In the genomic region with DNA sequence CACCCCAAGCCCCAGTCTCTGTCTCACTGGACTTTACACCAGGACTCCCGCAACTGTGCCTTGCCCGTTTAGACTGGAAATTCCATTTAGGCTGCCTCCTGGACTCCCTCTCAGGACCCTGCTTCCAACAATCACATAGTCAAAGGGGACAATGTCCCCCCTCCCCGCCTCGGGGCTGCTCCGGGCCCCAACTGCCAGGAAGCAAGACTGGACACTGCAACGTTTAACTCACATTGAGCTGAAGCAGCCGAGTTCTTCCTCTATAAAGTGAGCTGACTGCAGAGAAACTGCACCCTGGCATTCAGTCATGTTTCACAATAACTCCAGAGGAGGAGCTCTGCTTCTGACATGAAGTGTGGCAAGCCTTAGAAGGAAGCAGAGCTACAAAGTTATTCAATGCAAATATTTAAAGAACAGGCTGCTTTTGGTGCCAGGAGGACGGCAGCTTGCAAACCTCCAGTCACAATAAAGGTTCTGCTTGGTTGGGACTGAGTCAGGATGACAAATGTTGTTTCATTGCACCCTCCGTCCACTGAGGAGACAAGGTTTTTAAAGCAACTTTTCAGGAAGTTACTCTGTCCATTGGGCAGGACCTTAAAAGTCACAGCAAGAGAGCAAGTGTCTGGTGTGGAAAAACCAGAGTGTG, we compare ENCODE assay signal across 8 cellular contexts. TPM values are rescaled to one million over a fixed set of nuclear protein-coding genes. Genes with fewer than 3 reads are reported as not detected.
DNase-seq lines count a peak whose midpoint lies in the region; ATAC-seq, FAIRE-seq and TF ChIP-seq lines count a peak whose summit lies in the region.

No MANE protein-coding gene starts in this region.

- no peaks in the 10 kb centered on the region for H3K27me3 ChIP-seq in K562 (ENCODE audit: control insufficient read depth in 2 of 2, insufficient read depth in 2 of 2, low read length in 2 of 2)

- peak; percentile 52; the same call in 1 of the 2 replicates for TF ChIP-seq EP300 in Ishikawa (IDR thresholded peaks at IDR 0.05; ENCODE audit: borderline replicate concordance)
- no peak for TF ChIP-seq EP300 in K562 (IDR thresholded peaks at IDR 0.05; ENCODE audit: low read length)

- POLR2A ChIA-PET in AG04449 (lab: Yijun Ruan, JAX), result interaction anchor here (0.7 to 1.1 kb wide), 5 partner anchors 9 to 61 kb away, joined by 3 to 9 read pairs (median 4); a partner anchor contains a TSS
- POLR2A ChIA-PET in K562 (lab: Yijun Ruan, JAX), result no interaction called here

- in situ Hi-C loops in K562 (cut with MboI), result no loop called here

- peaks cover 62% of the 10 kb centered on the region for H3K4me1 Mint-ChIP-seq in activated T-cell treated with anti-CD3 and anti-CD28 coated beads, Interleukin-2, amount 50 U/mL, for 24 hours (ENCODE audit: low read depth)

- no peaks in the 10 kb centered on the region; the same call in 2 of the 3 replicates for H3K36me3 ChIP-seq in K562 (ENCODE audit: control insufficient read depth, insufficient read depth, low read length)
- H3K36me3 ChIP-seq in kidney (ENCODE audit: control insufficient read depth in 1 of 2, insufficient read depth in 2 of 2, low read length in 2 of 2), result no peaks in the 10 kb centered on the region

- H3K4me3 ChIP-seq in AG04449 (ENCODE audit: low read depth, low read length), result peak overlapping the region; percentile 43
- no peak overlapping the region for H3K4me3 ChIP-seq in K562
- peak overlapping the region in 1 of 2 donors; percentile 2 for H3K4me3 ChIP-seq in kidney (ENCODE audit: low read length in 2 of 2)

- no peaks in the 10 kb centered on the region for H3K9me3 ChIP-seq in K562 (replicated peaks; ENCODE audit: control insufficient read depth, insufficient read depth, low read depth, low read length)
- no peaks in the 10 kb centered on the region for H3K9me3 ChIP-seq in kidney (ENCODE audit: control insufficient read depth in 1 of 2, low read length in 2 of 2)

- H3K36me3 Mint-ChIP-seq in activated T-cell treated with anti-CD3 and anti-CD28 coated beads, Interleukin-2, amount 50 U/mL, for 24 hours (ENCODE audit: low read depth), result peaks cover 12% of the 10 kb centered on the region

- H2AFZ ChIP-seq in K562 (ENCODE audit: low read depth, low read length), result no peak overlapping the region

- H3K4me1 ChIP-seq in K562 (replicated peaks in 1 of 2; ENCODE audit: control insufficient read depth in 2 of 2, insufficient read depth in 2 of 2, low read length in 2 of 2) (peaks cover 6 to 8% of the 10 kb centered on the region in 2 experiments; a peak in 4 of 5 replicates), kidney (ENCODE audit: control insufficient read depth in 1 of 2, insufficient read depth in 1 of 2, low read depth in 1 of 2, low read length in 2 of 2) (peaks cover 16 to 31% of the 10 kb centered on the region in 2 donors)

- WGBS in K562 (ENCODE audit: insufficient coverage, low coverage, missing lambda C conversion rate), result 68% methylated on average over 8 of the region's 9 CpGs

- peaks cover 58% of the 10 kb centered on the region for H3K79me2 ChIP-seq in K562 (ENCODE audit: control insufficient read depth, insufficient read depth, low read length)

- H3K27ac ChIP-seq in K562 (ENCODE audit: extremely low read depth, low read depth, low read length) (no peak overlapping the region), kidney (ENCODE audit: low read depth in 2 of 2, low read length in 2 of 2) (peak overlapping the region; percentile 30 to 92)

- H3K9me1 ChIP-seq in K562 (ENCODE audit: control insufficient read depth, insufficient read depth, low read length), result no peaks in the 10 kb centered on the region

- TF ChIP-seq CTCF in AG04449 (IDR thresholded peaks at IDR 0.05; ENCODE audit: insufficient read depth, low read length, missing control alignments), result no peak
- no peak for TF ChIP-seq CTCF in K562 (IDR thresholded peaks at IDR 0.05 in 2 of 3, conservative IDR thresholded peaks at IDR 0.05 in 1 of 3; ENCODE audit: insufficient read depth in 2 of 3, low read depth in 1 of 3, low read length in 3 of 3)
- no peak for TF ChIP-seq CTCF in kidney (IDR thresholded peaks at IDR 0.05; ENCODE audit: borderline replicate concordance, extremely low read depth, insufficient read depth)

- H3K9me3 Mint-ChIP-seq in activated T-cell treated with anti-CD3 and anti-CD28 coated beads, Interleukin-2, amount 50 U/mL, for 24 hours, result no peaks in the 10 kb centered on the region

- H4K20me1 ChIP-seq in K562 (replicated peaks; ENCODE audit: control insufficient read depth, insufficient read depth, low read length), result peaks cover 8% of the 10 kb centered on the region

- H3K4me3 Mint-ChIP-seq in activated T-cell treated with anti-CD3 and anti-CD28 coated beads, Interleukin-2, amount 50 U/mL, for 24 hours, result no peak overlapping the region

- H3K9ac ChIP-seq in K562 (ENCODE audit: insufficient read depth in 1 of 2, low read depth in 2 of 2, low read length in 2 of 2), result no peak overlapping the region; a peak in 1 of 4 replicates
- peak overlapping the region in 1 of 2 donors; percentile 40 for H3K9ac ChIP-seq in kidney (ENCODE audit: low read length in 2 of 2)

- TF ChIP-seq RAD21 in Ishikawa (IDR thresholded peaks at IDR 0.05; ENCODE audit: low read depth) (peak; percentile 24), K562 (CRISPR knock-in tag; conservative IDR thresholded peaks at IDR 0.05 in 1 of 2, IDR thresholded peaks at IDR 0.05 in 1 of 2) (no peak)

- FAIRE-seq in K562 (lab: Jason Lieb, UNC) (peak; percentile 37), kidney (lab: Jason Lieb, UNC) (peak; percentile 25)

- H3K27ac Mint-ChIP-seq in activated T-cell treated with anti-CD3 and anti-CD28 coated beads, Interleukin-2, amount 50 U/mL, for 24 hours, result no peak overlapping the region

- DNase-seq in AG04449 (ENCODE audit: low read depth, low spot score) (peak; percentile 81), K562 (ENCODE audit: extremely low read depth in 1 of 4, low spot score in 3 of 4) (no peak), kidney (peak; percentile 81), stromal cell of bone marrow (ENCODE audit: low read depth) (peak; percentile 86), NCI-H1092 treated with DMSO at 0.1 percent for 48 hours (lab: John Stamatoyannopoulos, UW) (no peak)
- no peak for DNase-seq in activated T-cell treated with anti-CD3 and anti-CD28 coated beads, Interleukin-2, amount 50 U/mL, for 24 hours

- H3K27me3 Mint-ChIP-seq in activated T-cell treated with anti-CD3 and anti-CD28 coated beads, Interleukin-2, amount 50 U/mL, for 24 hours, result no peaks in the 10 kb centered on the region

- TF ChIP-seq POLR2A in K562 (conservative IDR thresholded peaks at IDR 0.05), result no peak

- ATAC-seq in K562 (no peak), HG03039 (IDR thresholded peaks at IDR 0.05; ENCODE audit: unreplicated experiment) (no peak)

- CTCF ChIA-PET in AG04449 (lab: Yijun Ruan, JAX) (interaction anchor here (1.0 to 1.5 kb wide), 4 partner anchors 10 to 193 kb away, joined by 3 to 5 read pairs (median 3); no protein-coding TSS in a partner anchor), K562 (lab: Yijun Ruan, JAX; ENCODE audit: low intra/inter-chr PET ratio) (no interaction called here)

- no peak overlapping the region for H3K4me2 ChIP-seq in K562 (ENCODE audit: insufficient read depth, low read length)

- BruUV-seq in K562 (replicated peaks; lab: Mats Ljungman, UMichigan), result no TSS peak

- intact Hi-C loops in K562 (cut with micrococcal nuclease), result no loop called here
- intact Hi-C loops in kidney (cut with DNase I), result no loop called here

TF ChIP-seq in Ishikawa, 13 proteins besides CTCF, POLR2A, EP300 and RAD21 (continues in another document):
- no peak for TF ChIP-seq EGR1 (IDR thresholded peaks at IDR 0.05)
- peak; percentile 64; the same call in 1 of the 2 replicates for TF ChIP-seq TCF12 (IDR thresholded peaks at IDR 0.05; ENCODE audit: low read depth)

TF ChIP-seq in K562, 482 proteins besides CTCF, POLR2A, EP300 and RAD21:
- TF ChIP-seq CEBPB (tag; IDR thresholded peaks at IDR 0.05) (0 out of 2 replicates have a peak, but pooled peaks have one; percentile 31), EGR1 (conservative IDR thresholded peaks at IDR 0.05) (no peak)

RNA-seq across cellular contexts. Expression of a gene that starts 19.9 kb away (rescaled TPM):
- 40.5 and 46.9 TPM in 2 replicates for total RNA-seq in K562 (2011; cell fraction: chromatin; rRNA removed; ENCODE audit: low replicate concordance)
- total RNA-seq in K562 (2011; cell fraction: nucleolus; rRNA removed), result 24.3 and 27.1 TPM in 2 replicates
- 37.3 and 38.1 TPM in 2 replicates for total RNA-seq in K562 (2011; cell fraction: nucleoplasm; rRNA removed)
- total RNA-seq in K562 (2014; rRNA removed) (20.3 and 23.9 TPM in 2 replicates), K562 (2014; rRNA removed; fragmentation: Illumina TruSeq; extraction: Trizol) (18.4 and 19.2 TPM in 2 replicates), K562 (2015; rRNA removed; fragmentation: Illumina TruSeq; extraction: Trizol) (21.0 TPM in 2 replicates), K562 (2021) (39.1 and 45.1 TPM in 2 replicates), kidney (105 TPM)
- polyA plus RNA-seq in K562 (2011; rRNA removed) (44.4 and 45.1 TPM in 2 replicates), K562 (2014; fragmentation: Illumina TruSeq; extraction: Trizol) (33.5 and 37.5 TPM in 2 replicates), K562 (2014; fragmentation: Nextera tagmentation; extraction: Ambion mirVana) (under 1 TPM; 0.45 to 0.83 TPM), K562 (2014; rRNA removed) (31.8 and 36.3 TPM in 2 replicates), kidney (ENCODE audit: insufficient read depth, low read depth, low replicate concordance) (56.3 TPM)
- 38.0 and 44.7 TPM in 2 replicates for polyA plus RNA-seq in K562 (2011; cell fraction: cytosol; rRNA removed)
- polyA plus RNA-seq in K562 (2011; cell fraction: nucleus; rRNA removed), result 53.1 and 58.4 TPM in 2 replicates
- 31.0 and 53.1 TPM in 2 replicates for polyA plus RNA-seq in K562 (2012)
- 23.9 and 28.8 TPM in 2 replicates for polyA minus RNA-seq in K562 (2011; rRNA and poly(A)+ RNA removed)
- polyA minus RNA-seq in K562 (2011; cell fraction: cytosol; rRNA and poly(A)+ RNA removed), result 13.7 and 17.0 TPM in 2 replicates
- 9.4 and 14.0 TPM in 2 replicates for polyA minus RNA-seq in K562 (2011; cell fraction: nucleus; rRNA and poly(A)+ RNA removed)

Comparison
In these comparisons a context has a peak if more than half of its experiments do, and no peak if none do; other contexts are left out.
1. DNase-seq: peak in AG04449 (single experiment), kidney (single experiment) and stromal cell of bone marrow (single experiment); none in K562 (0 of 4), activated T-cell treated with anti-CD3 and anti-CD28 coated beads, Interleukin-2, amount 50 U/mL, for 24 hours (single experiment) and NCI-H1092 treated with DMSO at 0.1 percent for 48 hours (single experiment).